Comparison of ENCODE assay signal across 8 cellular contexts in the genomic region with DNA sequence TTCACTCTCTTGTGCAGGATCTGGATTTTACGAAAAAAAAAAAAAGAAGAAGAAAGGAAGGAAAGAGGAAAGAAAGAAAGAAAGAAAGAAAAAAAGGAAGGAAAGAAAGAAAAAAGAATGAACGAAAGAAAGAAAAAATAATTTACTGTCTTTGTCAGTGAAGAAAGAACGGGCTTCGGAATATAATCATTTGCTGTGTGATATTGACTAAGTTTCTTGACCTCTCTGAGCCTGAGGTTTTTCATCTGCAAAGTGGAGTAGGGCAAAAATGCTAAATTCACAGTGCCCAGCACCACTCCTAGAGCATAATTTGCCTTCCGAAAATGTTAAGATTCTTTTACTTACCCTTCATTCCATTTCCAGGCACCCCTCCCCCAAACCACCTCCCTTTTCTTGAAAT. TPM values are rescaled to one million over a fixed set of nuclear protein-coding genes. Genes with fewer than 3 reads are reported as not detected.
DNase-seq lines count a peak whose midpoint lies in the region; ATAC-seq, FAIRE-seq and TF ChIP-seq lines count a peak whose summit lies in the region.

No MANE protein-coding gene starts in this region.

- DNase-seq in left ventricle myocardium inferior = no peak
- no peak for DNase-seq in left ventricle myocardium superior
- DNase-seq in GM12878 (ENCODE audit: low read depth, low spot score) = no peak
- no peak for DNase-seq in mesenchymal stem cell
- DNase-seq in upper lobe of right lung = no peak
- no peak for DNase-seq in NCI-H748 (lab: John Stamatoyannopoulos, UW; ENCODE audit: unreplicated experiment)

- RAD21 ChIA-PET in GM12878 (lab: Charles Lee; ENCODE audit: unreplicated experiment) = interaction anchor here (2.4 kb wide), 1 partner anchor 104 kb away, joined by 32 read pairs; a partner anchor contains a TSS

- no peak for TF ChIP-seq CTCF in left ventricle myocardium inferior (IDR thresholded peaks at IDR 0.05; ENCODE audit: borderline replicate concordance)
- no peak for TF ChIP-seq CTCF in GM12878 (IDR thresholded peaks at IDR 0.05 in 2 of 3, conservative IDR thresholded peaks at IDR 0.05 in 1 of 3; ENCODE audit: control insufficient read depth in 2 of 3, extremely low read depth in 1 of 3, insufficient read depth in 1 of 3, low read depth in 3 of 3, low read length in 3 of 3)
- no peak for TF ChIP-seq CTCF in upper lobe of right lung (IDR thresholded peaks at IDR 0.05)

- H3K27ac ChIP-seq in left ventricle myocardium inferior (replicated peaks) = peak overlapping the region; percentile 80
- H3K27ac ChIP-seq in GM12878 (ENCODE audit: control insufficient read depth, insufficient read depth) = peak overlapping the region; percentile 83
- H3K27ac ChIP-seq in mesenchymal stem cell (ENCODE audit: low read length, poor library complexity, severe bottlenecking) = peak overlapping the region; percentile 57
- H3K27ac ChIP-seq in upper lobe of right lung = no peak overlapping the region

- no peak overlapping the region for H3K14ac ChIP-seq in mesenchymal stem cell (ENCODE audit: low read length in 2 of 2)

- H2BK15ac ChIP-seq in mesenchymal stem cell (ENCODE audit: low read depth, poor library complexity, severe bottlenecking) = no peak overlapping the region

- H4K20me1 ChIP-seq in GM12878 (ENCODE audit: control insufficient read depth, insufficient read depth) = no peaks in the 10 kb centered on the region

- no peak for TF ChIP-seq EP300 in GM12878 (IDR thresholded peaks at IDR 0.05; ENCODE audit: borderline replicate concordance in 1 of 2, control insufficient read depth in 1 of 2, low read depth in 2 of 2, low read length in 2 of 2)

- no peak overlapping the region for H2BK120ac ChIP-seq in mesenchymal stem cell (ENCODE audit: low read depth, low read length)

- no peak overlapping the region for H4K8ac ChIP-seq in mesenchymal stem cell (ENCODE audit: low read length)

- H3K79me1 ChIP-seq in mesenchymal stem cell (replicated peaks; ENCODE audit: low read length, poor library complexity, severe bottlenecking) = peaks cover 13% of the 10 kb centered on the region

- 3% methylated on average over 4 of the region's 5 CpGs for WGBS in GM12878 (ENCODE audit: insufficient coverage, insufficient replicate concordance, low lambda C conversion rate, missing lambda C conversion rate)
- WGBS in mesenchymal stem cell = 42% methylated on average over 5 of the region's 5 CpGs

- H3K79me2 ChIP-seq in GM12878 (ENCODE audit: control insufficient read depth, insufficient read depth, low read length) = peaks cover 55% of the 10 kb centered on the region

- H2AFZ ChIP-seq in GM12878 (ENCODE audit: control insufficient read depth, low read depth, low read length) = peak overlapping the region; percentile 78
- no peak overlapping the region for H2AFZ ChIP-seq in mesenchymal stem cell (ENCODE audit: low read depth, low read length)

- in situ Hi-C loops in GM12878 (cut with MboI) = no loop called here

- SMC1A ChIA-PET in GM12878 (lab: Charles Lee; ENCODE audit: uncharacterized antibody, unreplicated experiment) = no interaction called here

- H3K27me3 ChIP-seq in left ventricle myocardium inferior (ENCODE audit: low read depth) = no peaks in the 10 kb centered on the region
- no peaks in the 10 kb centered on the region for H3K27me3 ChIP-seq in GM12878 (replicated peaks in 1 of 2; ENCODE audit: control insufficient read depth in 2 of 2, insufficient read depth in 2 of 2, low read length in 1 of 2)
- H3K27me3 ChIP-seq in mesenchymal stem cell (ENCODE audit: control insufficient read depth in 1 of 2, insufficient read depth in 1 of 2, low read length in 2 of 2) = no peaks in the 10 kb centered on the region
- no peaks in the 10 kb centered on the region for H3K27me3 ChIP-seq in upper lobe of right lung

- no peak overlapping the region for H2AK5ac ChIP-seq in mesenchymal stem cell (ENCODE audit: low read length, severe bottlenecking)

- no peak overlapping the region for H4K91ac ChIP-seq in mesenchymal stem cell (ENCODE audit: low read length)

- H3K36me3 ChIP-seq in left ventricle myocardium inferior (peaks cover 9% of the 10 kb centered on the region), GM12878 (ENCODE audit: control insufficient read depth in 2 of 2, insufficient read depth in 2 of 2, low read length in 1 of 2) (peaks cover 3 to 6% of the 10 kb centered on the region in 2 experiments; a peak in 3 of 4 replicates), mesenchymal stem cell (ENCODE audit: control insufficient read depth in 1 of 2, insufficient read depth in 2 of 2, low read depth in 1 of 2, low read length in 2 of 2) (peaks cover 21 to 22% of the 10 kb centered on the region in 2 experiments), upper lobe of right lung (no peaks in the 10 kb centered on the region)

- H3K9me3 ChIP-seq in left ventricle myocardium inferior (replicated peaks) (no peaks in the 10 kb centered on the region), GM12878 (replicated peaks; ENCODE audit: control insufficient read depth, insufficient read depth, low read length) (no peaks in the 10 kb centered on the region; the same call in 2 of the 3 replicates), mesenchymal stem cell (ENCODE audit: control insufficient read depth, low read length) (no peaks in the 10 kb centered on the region), upper lobe of right lung (no peaks in the 10 kb centered on the region)

- no peak overlapping the region for H2BK5ac ChIP-seq in mesenchymal stem cell (ENCODE audit: low read depth, low read length, poor library complexity, severe bottlenecking)

- no peak for TF ChIP-seq POLR2A in GM12878 (IDR thresholded peaks at IDR 0.05; ENCODE audit: low read depth, low read length)

- CTCF ChIA-PET in GM12878 (lab: Yijun Ruan, JAX) = interaction anchor here (2.3 to 2.4 kb wide), 2 partner anchors 23 to 74 kb away, joined by 7 to 12 read pairs; no protein-coding TSS in a partner anchor

- TSS peak; percentile 72 for BruUV-seq in GM12878 (replicated peaks; lab: Mats Ljungman, UMichigan)

- H3K4me1 ChIP-seq in left ventricle myocardium inferior (peaks cover 72% of the 10 kb centered on the region), GM12878 (ENCODE audit: control insufficient read depth, insufficient read depth, low read length) (peaks cover 19% of the 10 kb centered on the region), mesenchymal stem cell (ENCODE audit: control insufficient read depth, insufficient read depth, low read depth, low read length) (peaks cover 33% of the 10 kb centered on the region), upper lobe of right lung (peaks cover 56% of the 10 kb centered on the region)

- no peak overlapping the region for H3K23ac ChIP-seq in mesenchymal stem cell (ENCODE audit: low read length in 2 of 2)

- ATAC-seq in left ventricle myocardium superior = no peak
- ATAC-seq in GM12878 = no peak
- ATAC-seq in upper lobe of right lung = no peak
- ATAC-seq in GM19328 (IDR thresholded peaks at IDR 0.05; ENCODE audit: unreplicated experiment) = no peak
- no peak for ATAC-seq in HG02759 (IDR thresholded peaks at IDR 0.05; ENCODE audit: unreplicated experiment)

- H3K9ac ChIP-seq in GM12878 (ENCODE audit: control insufficient read depth, insufficient read depth, low read length) = peak overlapping the region; percentile 84
- peak overlapping the region; percentile 88 for H3K9ac ChIP-seq in mesenchymal stem cell (ENCODE audit: low read length)

- H3K4ac ChIP-seq in mesenchymal stem cell (ENCODE audit: low read depth in 1 of 2, low read length in 2 of 2) = no peak overlapping the region

- no peak overlapping the region for H2BK12ac ChIP-seq in mesenchymal stem cell (ENCODE audit: low read length in 2 of 2)

- intact Hi-C loops in left ventricle myocardium inferior (cut with micrococcal nuclease) (no loop called here), left ventricle myocardium superior (cut with micrococcal nuclease) (no loop called here), GM12878 (cut with micrococcal nuclease; ENCODE audit: unreplicated experiment) (loop anchor here (1.0 to 5.0 kb wide), 2 partner anchors 80 to 104 kb away; a partner anchor contains a TSS), upper lobe of right lung (cut with DNase I) (no loop called here)

- peak overlapping the region in 1 of 2 experiments; percentile 13 for H3K18ac ChIP-seq in mesenchymal stem cell (ENCODE audit: low read depth in 1 of 2, low read length in 2 of 2)

- H3K4me3 ChIP-seq in left ventricle myocardium inferior (peak overlapping the region; percentile 70), GM12878 (peak overlapping the region; percentile 92), mesenchymal stem cell (ENCODE audit: insufficient read depth in 1 of 2, low read depth in 1 of 2, low read length in 2 of 2) (peak overlapping the region; percentile 70 to 89), upper lobe of right lung (peak overlapping the region; percentile 48)

- FAIRE-seq in GM12878 (lab: Jason Lieb, UNC) = no peak

- POLR2A ChIA-PET in GM12878 (lab: Charles Lee) = interaction anchor here (1.7 kb wide), 1 partner anchor 25 kb away, joined by 4 read pairs; no protein-coding TSS in a partner anchor

- H3K4me2 ChIP-seq in GM12878 (ENCODE audit: control insufficient read depth, insufficient read depth) = peak overlapping the region; percentile 93
- peak overlapping the region; percentile 85 for H3K4me2 ChIP-seq in mesenchymal stem cell (ENCODE audit: low read length, poor library complexity, severe bottlenecking)

- no peak for TF ChIP-seq RAD21 in GM12878 (IDR thresholded peaks at IDR 0.05; ENCODE audit: insufficient read depth, low read depth, low read length)

RNA-seq across cellular contexts. Expression of a gene that starts 0.3 kb away (rescaled TPM):
- total RNA-seq in left ventricle myocardium inferior (0.88 TPM), left ventricle myocardium superior (1.7 TPM), GM12878 (2014; rRNA removed) (25.2 and 34.2 TPM in 2 replicates), GM12878 (2014; rRNA removed; fragmentation: Illumina TruSeq; extraction: Trizol) (1.7 and 2.3 TPM in 2 replicates), GM12878 (2021) (54.0 and 61.3 TPM in 2 replicates), upper lobe of right lung (1.4 TPM)
- total RNA-seq in GM12878 (2013; cell fraction: nucleolus; rRNA removed) = 7.4 TPM in 2 replicates
- 6.0 TPM for polyA plus RNA-seq in GM12878 (2011; ENCODE audit: low read depth)
- polyA plus RNA-seq in GM12878 (2011; rRNA removed) (1.7 and 2.6 TPM in 2 replicates), GM12878 (2014; fragmentation: Illumina TruSeq; extraction: Trizol) (0.22 and 0.82 TPM in 2 replicates), GM12878 (2014; fragmentation: Nextera tagmentation; extraction: Ambion mirVana) (under 1 TPM; 0.05 to 0.27 TPM), GM12878 (2014; rRNA removed) (21.0 and 30.9 TPM in 2 replicates), GM12878 (2016; fragmentation: Nextera tagmentation; extraction: Ambion mirVana) (10 to 100 TPM; 60.3 to 63.6 TPM)
- polyA plus RNA-seq in GM12878 (2011; cell fraction: cytosol; rRNA removed) = 7.5 and 12.9 TPM in 2 replicates
- 18.7 and 23.8 TPM in 2 replicates for polyA plus RNA-seq in GM12878 (2011; cell fraction: nucleus; rRNA removed)
- 20.8 and 43.4 TPM in 2 replicates for polyA plus RNA-seq in GM12878 (2012)
- polyA minus RNA-seq in GM12878 (2011; rRNA and poly(A)+ RNA removed) = 2.6 and 3.8 TPM in 2 replicates
- 7.2 and 10.8 TPM in 2 replicates for polyA minus RNA-seq in GM12878 (2011; cell fraction: cytosol; rRNA and poly(A)+ RNA removed)
- 7.9 and 15.9 TPM in 2 replicates for polyA minus RNA-seq in GM12878 (2011; cell fraction: nucleus; rRNA and poly(A)+ RNA removed)
- 0.97 TPM for polyA plus RNA-seq in mesenchymal stem cell (2013, experiment 1 of 2)
- 0.97 TPM for polyA plus RNA-seq in mesenchymal stem cell (2013, experiment 2 of 2)

RNA-seq across cellular contexts. Expression of a gene that starts 0.4 kb away (rescaled TPM):
- total RNA-seq in left ventricle myocardium inferior (4.2 TPM), left ventricle myocardium superior (7.0 TPM), GM12878 (2014; rRNA removed) (11.1 and 12.9 TPM in 2 replicates), GM12878 (2014; rRNA removed; fragmentation: Illumina TruSeq; extraction: Trizol) (7.4 and 8.0 TPM in 2 replicates), GM12878 (2021) (26.0 and 29.9 TPM in 2 replicates), upper lobe of right lung (6.5 TPM)
- total RNA-seq in GM12878 (2013; cell fraction: nucleolus; rRNA removed) = 57.8 and 68.0 TPM in 2 replicates
- polyA plus RNA-seq in GM12878 (2011; ENCODE audit: low read depth) = 10.6 TPM
- polyA plus RNA-seq in GM12878 (2011; rRNA removed) (10.2 and 19.6 TPM in 2 replicates), GM12878 (2014; fragmentation: Illumina TruSeq; extraction: Trizol) (10.6 and 14.1 TPM in 2 replicates), GM12878 (2014; fragmentation: Nextera tagmentation; extraction: Ambion mirVana) (1 to 10 TPM in 1 of 2 experiments, under 1 TPM in 1; 0.95 to 1.9 TPM), GM12878 (2014; rRNA removed) (22.0 and 26.6 TPM in 2 replicates), GM12878 (2016; fragmentation: Nextera tagmentation; extraction: Ambion mirVana) (1 to 10 TPM; 2.5 to 2.7 TPM)
- 26.2 and 27.3 TPM in 2 replicates for polyA plus RNA-seq in GM12878 (2011; cell fraction: cytosol; rRNA removed)
- polyA plus RNA-seq in GM12878 (2011; cell fraction: nucleus; rRNA removed) = 194 and 207 TPM in 2 replicates
- polyA plus RNA-seq in GM12878 (2012) = 22.3 and 24.4 TPM in 2 replicates
- 12.7 and 16.8 TPM in 2 replicates for polyA minus RNA-seq in GM12878 (2011; rRNA and poly(A)+ RNA removed)
- polyA minus RNA-seq in GM12878 (2011; cell fraction: cytosol; rRNA and poly(A)+ RNA removed) = 11.6 and 12.4 TPM in 2 replicates
- 20.2 and 29.2 TPM in 2 replicates for polyA minus RNA-seq in GM12878 (2011; cell fraction: nucleus; rRNA and poly(A)+ RNA removed)
- polyA plus RNA-seq in mesenchymal stem cell (2013, experiment 1 of 2) = 16.0 TPM
- polyA plus RNA-seq in mesenchymal stem cell (2013, experiment 2 of 2) = 14.6 TPM

RNA-seq across cellular contexts. Expression of a gene that starts 5.2 kb away (rescaled TPM):
- total RNA-seq in left ventricle myocardium inferior (21.5 TPM), left ventricle myocardium superior (35.7 TPM), GM12878 (2014; rRNA removed) (15.8 and 22.3 TPM in 2 replicates), GM12878 (2014; rRNA removed; fragmentation: Illumina TruSeq; extraction: Trizol) (7.0 and 7.8 TPM in 2 replicates), GM12878 (2021) (35.5 and 38.0 TPM in 2 replicates), upper lobe of right lung (26.4 TPM)
- 39.3 and 53.5 TPM in 2 replicates for total RNA-seq in GM12878 (2013; cell fraction: nucleolus; rRNA removed)
- 6.9 TPM for polyA plus RNA-seq in GM12878 (2011; ENCODE audit: low read depth)
- polyA plus RNA-seq in GM12878 (2011; rRNA removed) (4.0 and 14.0 TPM in 2 replicates), GM12878 (2014; fragmentation: Illumina TruSeq; extraction: Trizol) (1.5 and 3.9 TPM in 2 replicates), GM12878 (2014; fragmentation: Nextera tagmentation; extraction: Ambion mirVana) (1 to 10 TPM in 1 of 2 experiments, under 1 TPM in 1; 0.31 to 2.1 TPM), GM12878 (2014; rRNA removed) (29.5 and 31.3 TPM in 2 replicates), GM12878 (2016; fragmentation: Nextera tagmentation; extraction: Ambion mirVana) (10 to 100 TPM; 10.3 to 11.8 TPM)
- polyA plus RNA-seq in GM12878 (2011; cell fraction: cytosol; rRNA removed) = 18.7 and 28.9 TPM in 2 replicates
- 87.8 and 125 TPM in 2 replicates for polyA plus RNA-seq in GM12878 (2011; cell fraction: nucleus; rRNA removed)
- 26.0 and 33.7 TPM in 2 replicates for polyA plus RNA-seq in GM12878 (2012)
- 4.8 and 17.2 TPM in 2 replicates for polyA minus RNA-seq in GM12878 (2011; rRNA and poly(A)+ RNA removed)
- 17.5 and 20.7 TPM in 2 replicates for polyA minus RNA-seq in GM12878 (2011; cell fraction: cytosol; rRNA and poly(A)+ RNA removed)
- 15.4 and 25.4 TPM in 2 replicates for polyA minus RNA-seq in GM12878 (2011; cell fraction: nucleus; rRNA and poly(A)+ RNA removed)
- polyA plus RNA-seq in mesenchymal stem cell (2013, experiment 1 of 2) = 24.7 TPM
- 23.8 TPM for polyA plus RNA-seq in mesenchymal stem cell (2013, experiment 2 of 2)

RNA-seq across cellular contexts. Expression of a gene that starts 22.9 kb away (rescaled TPM):
- total RNA-seq in left ventricle myocardium inferior (15.6 TPM), left ventricle myocardium superior (17.1 TPM), GM12878 (2014; rRNA removed) (6.0 and 6.8 TPM in 2 replicates), GM12878 (2014; rRNA removed; fragmentation: Illumina TruSeq; extraction: Trizol) (3.8 and 4.7 TPM in 2 replicates), GM12878 (2021) (7.7 and 9.1 TPM in 2 replicates), upper lobe of right lung (19.8 TPM)
- 44.1 and 46.6 TPM in 2 replicates for total RNA-seq in GM12878 (2013; cell fraction: nucleolus; rRNA removed)
- polyA plus RNA-seq in GM12878 (2011; ENCODE audit: low read depth) = 8.9 TPM
- polyA plus RNA-seq in GM12878 (2011; rRNA removed) (12.4 and 14.4 TPM in 2 replicates), GM12878 (2014; fragmentation: Illumina TruSeq; extraction: Trizol) (5.8 and 8.8 TPM in 2 replicates), GM12878 (2014; fragmentation: Nextera tagmentation; extraction: Ambion mirVana) (1 to 10 TPM; 1.2 to 1.8 TPM), GM12878 (2014; rRNA removed) (11.3 and 12.5 TPM in 2 replicates), GM12878 (2016; fragmentation: Nextera tagmentation; extraction: Ambion mirVana) (10 to 100 TPM; 11.3 to 11.9 TPM)
- polyA plus RNA-seq in GM12878 (2011; cell fraction: cytosol; rRNA removed) = 17.1 and 21.5 TPM in 2 replicates
- 71.5 and 76.2 TPM in 2 replicates for polyA plus RNA-seq in GM12878 (2011; cell fraction: nucleus; rRNA removed)
- 15.4 and 17.1 TPM in 2 replicates for polyA plus RNA-seq in GM12878 (2012)
- 5.3 and 8.6 TPM in 2 replicates for polyA minus RNA-seq in GM12878 (2011; rRNA and poly(A)+ RNA removed)
- 2.8 and 4.8 TPM in 2 replicates for polyA minus RNA-seq in GM12878 (2011; cell fraction: cytosol; rRNA and poly(A)+ RNA removed)
- polyA minus RNA-seq in GM12878 (2011; cell fraction: nucleus; rRNA and poly(A)+ RNA removed) = 14.5 and 16.8 TPM in 2 replicates
- polyA plus RNA-seq in mesenchymal stem cell (2013, experiment 1 of 2) = 22.2 TPM
- 20.6 TPM for polyA plus RNA-seq in mesenchymal stem cell (2013, experiment 2 of 2)
